8 cellular contexts compared by ENCODE assay signal in the genomic region with DNA sequence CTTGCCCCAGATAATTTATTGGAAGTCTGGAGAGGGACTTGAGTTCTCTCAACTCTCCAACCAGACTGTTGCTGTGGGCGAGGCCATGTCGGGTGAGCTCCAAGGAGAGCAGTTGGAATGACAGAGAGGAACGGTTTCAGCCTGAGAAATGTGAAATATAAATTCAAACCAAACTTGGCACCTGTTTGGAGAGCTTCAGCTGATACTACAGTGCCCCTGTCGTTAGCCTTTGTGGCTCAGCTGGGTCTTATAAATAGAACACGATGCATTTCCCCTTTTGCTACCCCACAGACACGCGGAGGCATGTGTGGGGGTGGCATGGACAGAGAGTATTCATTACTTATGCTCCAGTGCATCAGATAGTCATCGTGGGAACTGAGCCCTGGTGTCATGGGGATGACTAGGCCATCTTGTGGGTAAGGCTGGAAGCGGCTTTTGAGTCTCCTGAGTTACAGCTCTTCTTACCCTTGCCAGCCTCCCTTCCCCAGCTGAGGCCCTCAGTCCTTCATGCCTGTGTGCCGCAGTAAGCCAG. TPM values are rescaled to one million over a fixed set of nuclear protein-coding genes. Genes with fewer than 3 reads are reported as not detected.
DNase-seq lines count a peak whose midpoint lies in the region; ATAC-seq and TF ChIP-seq lines count a peak whose summit lies in the region.

No MANE protein-coding gene starts in this region.

- DNase-seq in AG20443 (ENCODE audit: low spot score), result peak; percentile 85
- peak; percentile 29 for DNase-seq in central memory CD4-positive, alpha-beta T cell
- DNase-seq in memory B cell (ENCODE audit: low spot score in 2 of 2), result peak; percentile 58 to 84
- DNase-seq in suprapubic skin (ENCODE audit: low spot score in 2 of 2), result no peak
- DNase-seq in endothelial cell (ENCODE audit: low spot score), result no peak

- no peaks in the 10 kb centered on the region for H4K20me1 ChIP-seq in SU-DHL-6 (ENCODE audit: low read depth, low read length)

- no peaks in the 10 kb centered on the region for H3K27me3 Mint-ChIP-seq in memory B cell
- H3K27me3 Mint-ChIP-seq in endothelial cell (ENCODE audit: unreplicated experiment), result peaks cover 2% of the 10 kb centered on the region

- no peak for TF ChIP-seq EP300 in suprapubic skin (IDR thresholded peaks at IDR 0.05)

- 18% methylated on average over 10 of the region's 10 CpGs for WGBS in suprapubic skin

- peak overlapping the region; percentile 95 for H3K27ac ChIP-seq in SU-DHL-6 (ENCODE audit: low read depth, low read length)
- H3K27ac ChIP-seq in suprapubic skin, result peak overlapping the region; percentile 47

- no peaks in the 10 kb centered on the region for H3K9me2 ChIP-seq in SU-DHL-6 (replicated peaks; ENCODE audit: insufficient read depth, low read length)

- H3K36me3 Mint-ChIP-seq in memory B cell, result peaks cover under 1% of the 10 kb centered on the region
- H3K36me3 Mint-ChIP-seq in endothelial cell (ENCODE audit: low read depth, unreplicated experiment), result no peaks in the 10 kb centered on the region

- H3K4me1 Mint-ChIP-seq in memory B cell (peaks cover 85% of the 10 kb centered on the region), endothelial cell (ENCODE audit: unreplicated experiment) (peaks cover 7% of the 10 kb centered on the region)

- ATAC-seq in GM19025 (IDR thresholded peaks at IDR 0.05; ENCODE audit: low read depth, unreplicated experiment), result peak; percentile 49
- peak; percentile 47 for ATAC-seq in HG03196 (IDR thresholded peaks at IDR 0.05; ENCODE audit: unreplicated experiment)
- ATAC-seq in memory B cell (ENCODE audit: low read depth), result peak; percentile 78

- peaks cover 42% of the 10 kb centered on the region for H3K79me2 ChIP-seq in SU-DHL-6 (ENCODE audit: insufficient read depth, low read length)

- H3K9me3 ChIP-seq in SU-DHL-6 (ENCODE audit: insufficient read depth, low read length) (no peaks in the 10 kb centered on the region), suprapubic skin (no peaks in the 10 kb centered on the region)

- H3K4me3 ChIP-seq in SU-DHL-6 (ENCODE audit: insufficient read depth, low read length, poor library complexity, severe bottlenecking) (peak overlapping the region; percentile 25), suprapubic skin (peak overlapping the region; percentile 2)

- peak overlapping the region; percentile 74 for H3K4me2 ChIP-seq in SU-DHL-6 (ENCODE audit: low read depth, low read length, poor library complexity, severe bottlenecking)

- H3F3A ChIP-seq in SU-DHL-6 (ENCODE audit: insufficient read depth), result peaks cover 69% of the 10 kb centered on the region

- peak overlapping the region; percentile 97 for H3K27ac Mint-ChIP-seq in memory B cell
- no peak overlapping the region for H3K27ac Mint-ChIP-seq in endothelial cell (ENCODE audit: unreplicated experiment)

- H3K4me3 Mint-ChIP-seq in memory B cell (peak overlapping the region; percentile 70), endothelial cell (ENCODE audit: unreplicated experiment) (no peak overlapping the region)

- H3K9me3 Mint-ChIP-seq in memory B cell (no peaks in the 10 kb centered on the region), endothelial cell (ENCODE audit: unreplicated experiment) (no peaks in the 10 kb centered on the region)

- TF ChIP-seq CTCF in SU-DHL-6 (IDR thresholded peaks at IDR 0.05; ENCODE audit: insufficient read depth, low read length, poor library complexity, severe bottlenecking) (peak; percentile 54), suprapubic skin (IDR thresholded peaks at IDR 0.05) (peak in 1 of 2 donors; percentile 14), endothelial cell (IDR thresholded peaks at IDR 0.05; ENCODE audit: unreplicated experiment) (no peak)

- H3K27me3 ChIP-seq in SU-DHL-6 (ENCODE audit: low read length) (no peaks in the 10 kb centered on the region), suprapubic skin (no peaks in the 10 kb centered on the region)

- peak overlapping the region; percentile 57 for H3K9ac ChIP-seq in SU-DHL-6 (ENCODE audit: low read length)

- H3K36me3 ChIP-seq in SU-DHL-6 (ENCODE audit: low read length) (no peaks in the 10 kb centered on the region), suprapubic skin (no peaks in the 10 kb centered on the region)

- peak overlapping the region; percentile 7 for H2AFZ ChIP-seq in SU-DHL-6 (ENCODE audit: low read depth, low read length, severe bottlenecking)

- no peak for TF ChIP-seq POLR2A in suprapubic skin (IDR thresholded peaks at IDR 0.05)

- H3K4me1 ChIP-seq in suprapubic skin, result peaks cover 86% of the 10 kb centered on the region

RNA-seq across cellular contexts. Expression of a gene that starts 15.6 kb away (rescaled TPM):
- total RNA-seq in suprapubic skin (10 to 100 TPM; 41.9 to 94.9 (median 56.1) TPM), endothelial cell (ENCODE audit: unreplicated experiment) (8.2 TPM)

Comparison
In these comparisons a context has a peak if more than half of its experiments do, and no peak if none do; other contexts are left out.
1. DNase-seq: peak in AG20443 (single experiment), central memory CD4-positive, alpha-beta T cell (single experiment) and memory B cell (2 of 2); none in suprapubic skin (0 of 2) and endothelial cell (single experiment).
2. Peak in every context shown above with its lines, with median percentiles within 50 percentile points of each other: ATAC-seq.